Comparison of ENCODE assay signal across 9 cellular contexts in the genomic region with DNA sequence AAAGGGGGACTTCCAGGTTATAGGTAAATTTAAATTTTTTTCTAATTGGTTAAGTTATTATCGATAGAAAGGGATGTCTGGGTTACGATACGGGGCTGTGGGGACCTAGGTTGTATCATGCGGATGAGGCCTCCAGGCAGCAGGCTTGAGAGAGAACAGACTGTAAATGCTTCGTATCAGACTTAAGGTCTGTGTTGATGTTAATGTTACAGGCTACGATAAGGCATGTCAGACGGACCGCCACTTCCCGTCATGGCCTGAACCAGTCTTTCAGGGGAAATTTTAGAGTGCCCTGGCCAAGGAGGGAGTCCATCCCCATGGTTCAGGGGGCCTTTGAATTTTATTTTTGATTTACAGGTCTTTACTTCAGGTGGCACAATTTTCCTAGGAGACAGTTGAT. TPM values are rescaled to one million over a fixed set of nuclear protein-coding genes. Genes with fewer than 3 reads are reported as not detected.
A peak's percentile ranks its signal among the peaks of the same experiment; 100 is the strongest.
DNase-seq lines count a peak whose midpoint lies in the region; TF ChIP-seq lines count a peak whose summit lies in the region.
"Had no signal": no experiment of that assay in that cellular context is flagged by ENCODE, and none has a peak within 500 bp of the region (broad histone marks: within the 10 kb centered on the region; RNA-seq: fewer than 3 reads in every experiment).

No MANE protein-coding gene starts in this region.

- peaks cover 50% of the 10 kb centered on the region for H4K20me1 ChIP-seq in BLaER1

- no peaks in the 10 kb centered on the region; the same call in 1 of the 2 replicates for H3K36me3 ChIP-seq in BLaER1
- no peaks in the 10 kb centered on the region for H3K36me3 ChIP-seq in brain microvascular endothelial cell (replicated peaks)

- H3K27me3 ChIP-seq in BLaER1 (peaks cover 5% of the 10 kb centered on the region; the same call in 1 of the 2 replicates), brain microvascular endothelial cell (replicated peaks) (peaks cover 16% of the 10 kb centered on the region)

- no peak for TF ChIP-seq CTCF in chondrocyte (IDR thresholded peaks at IDR 0.05)
- no peak for TF ChIP-seq CTCF in nephron (IDR thresholded peaks at IDR 0.05; ENCODE audit: unreplicated experiment in 3 of 3)
- TF ChIP-seq CTCF in brain microvascular endothelial cell (IDR thresholded peaks at IDR 0.05; ENCODE audit: low read depth, low read length, missing control alignments) = no peak

- peak overlapping the region; percentile 97 for H3K4me2 ChIP-seq in BLaER1

- H3K9me3 Mint-ChIP-seq in chondrocyte (ENCODE audit: low read depth) (no peaks in the 10 kb centered on the region), nephron (no peaks in the 10 kb centered on the region)

- peak overlapping the region; percentile 27 for H3K4me3 Mint-ChIP-seq in chondrocyte (ENCODE audit: unreplicated experiment)
- H3K4me3 Mint-ChIP-seq in nephron = peak overlapping the region; percentile 57 to 79 (median 79)

- H3K4me1 ChIP-seq in BLaER1 = peaks cover 100% of the 10 kb centered on the region

- peak overlapping the region; percentile 80 for H3K9ac ChIP-seq in BLaER1

- peak; percentile 13 for DNase-seq in NCI-H526 treated with DMSO at 0.1 percent for 48 hours (lab: John Stamatoyannopoulos, UW)
- DNase-seq in chondrocyte (ENCODE audit: low spot score) = no peak
- no peak for DNase-seq in brain microvascular endothelial cell
- DNase-seq in NCI-H1694 treated with DMSO at 0.1 percent for 48 hours (lab: John Stamatoyannopoulos, UW) = no peak
- no peak for DNase-seq in Ammon's horn (ENCODE audit: low spot score)
- no peak for DNase-seq in NCI-H128 (lab: John Stamatoyannopoulos, UW; ENCODE audit: unreplicated experiment)
- DNase-seq: NCI-H345 had no signal

- H3K27ac ChIP-seq in BLaER1 = peak overlapping the region; percentile 96
- H3K27ac ChIP-seq in brain microvascular endothelial cell = no peak overlapping the region

- in situ Hi-C loops in brain microvascular endothelial cell (cut with HindIII; ENCODE audit: low pct_ligation_motif_present, low sequenced_read_pairs) = no loop called here

- peaks cover 9% of the 10 kb centered on the region for H3K27me3 Mint-ChIP-seq in chondrocyte (ENCODE audit: low read depth)
- H3K27me3 Mint-ChIP-seq in nephron (ENCODE audit: low read depth) = peaks cover 55% of the 10 kb centered on the region

- H3K9me3 ChIP-seq in BLaER1 = no peaks in the 10 kb centered on the region

- H3K36me3 Mint-ChIP-seq in chondrocyte (ENCODE audit: low read depth) (no peaks in the 10 kb centered on the region), nephron (ENCODE audit: low read depth) (no peaks in the 10 kb centered on the region)

- H3K4me3 ChIP-seq in BLaER1 = peak overlapping the region; percentile 60; the same call in 1 of the 2 replicates
- no peak overlapping the region for H3K4me3 ChIP-seq in brain microvascular endothelial cell (ENCODE audit: low read depth, low read length)

- H3K27ac Mint-ChIP-seq in chondrocyte (ENCODE audit: unreplicated experiment) = no peak overlapping the region
- H3K27ac Mint-ChIP-seq in nephron = peak overlapping the region; percentile 67 to 87 (median 68)

- H3K4me1 Mint-ChIP-seq in chondrocyte (ENCODE audit: low read depth) (peaks cover 27% of the 10 kb centered on the region), nephron (peaks cover 63% of the 10 kb centered on the region)

RNA-seq across cellular contexts. Expression of a gene that starts 16.7 kb away (rescaled TPM):
- total RNA-seq in chondrocyte = 0.51 to 1.6 TPM (median 1.6 TPM) in 3 replicates
